Comparison of ENCODE assay signal across 34 cellular contexts in the genomic region with DNA sequence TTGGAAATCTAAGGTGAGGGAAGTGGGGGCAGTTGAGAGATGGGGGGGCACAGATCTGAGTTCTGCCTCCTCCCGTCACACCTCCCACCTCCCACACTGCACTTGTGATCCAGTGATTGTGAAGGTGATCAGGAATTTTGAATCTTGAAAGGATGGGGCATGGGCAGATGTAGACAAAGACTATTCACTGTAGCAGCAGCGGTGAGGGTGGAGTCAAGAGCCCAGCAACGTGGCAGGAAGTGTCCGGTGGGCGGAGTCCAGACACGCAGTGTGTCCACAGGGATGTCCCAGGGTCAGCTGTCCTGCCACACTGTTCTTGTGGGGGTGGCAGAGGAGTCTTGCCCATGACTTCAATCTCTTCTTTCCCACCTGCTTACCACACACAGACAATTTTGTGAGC.
"Had no signal": no experiment of that assay in that cellular context is flagged by ENCODE, and none has a peak within 500 bp of the region (broad histone marks: within the 10 kb centered on the region; RNA-seq: fewer than 3 reads in every experiment).

No MANE protein-coding gene starts in this region.

- H3K4me2 ChIP-seq: KMS-11, SK-N-SH had no signal

- H3K27me3 Mint-ChIP-seq: activated CD4-positive, alpha-beta memory T cell treated with anti-CD3 and anti-CD28 coated beads, Interleukin-2, amount 10 ng/mL, durations not matched to agents 7 days and 5 days; activated CD8-positive, alpha-beta memory T cell treated with anti-CD3 and anti-CD28 coated beads, Interleukin-2, amount 10 ng/mL, durations not matched to agents 7 days and 5 days; activated naive CD8-positive, alpha-beta T cell; activated naive CD8-positive, alpha-beta T cell treated with anti-CD3 and anti-CD28 coated beads, Interleukin-2, amount 50 U/mL, for 24 hours; brain had no signal

- H3K4me3 Mint-ChIP-seq: activated CD4-positive, alpha-beta memory T cell treated with anti-CD3 and anti-CD28 coated beads, Interleukin-2, amount 10 ng/mL, durations not matched to agents 7 days and 5 days; activated CD8-positive, alpha-beta memory T cell treated with anti-CD3 and anti-CD28 coated beads, Interleukin-2, amount 10 ng/mL, durations not matched to agents 7 days and 5 days; activated naive CD4-positive, alpha-beta T cell treated with anti-CD3 and anti-CD28 coated beads, Interleukin-2, amount 10 ng/mL, durations not matched to agents 7 days and 5 days; activated naive CD8-positive, alpha-beta T cell; activated naive CD8-positive, alpha-beta T cell treated with anti-CD3 and anti-CD28 coated beads, Interleukin-2, amount 50 U/mL, for 24 hours; brain; T-cell had no signal

- H3K27ac ChIP-seq: KMS-11, SJCRH30, VCaP had no signal

- H3K9me3 Mint-ChIP-seq: activated CD4-positive, alpha-beta memory T cell treated with anti-CD3 and anti-CD28 coated beads, Interleukin-2, amount 10 ng/mL, durations not matched to agents 7 days and 5 days; activated naive CD4-positive, alpha-beta T cell treated with anti-CD3 and anti-CD28 coated beads, Interleukin-2, amount 10 ng/mL, durations not matched to agents 7 days and 5 days; activated naive CD8-positive, alpha-beta T cell treated with anti-CD3 and anti-CD28 coated beads, Interleukin-2, amount 50 U/mL, for 24 hours; brain; T-cell had no signal

- H3K36me3 ChIP-seq: SJCRH30 had no signal

- DNase-seq: activated CD4-positive, alpha-beta memory T cell treated with anti-CD3 and anti-CD28 coated beads, Interleukin-2, amount 10 ng/mL, durations not matched to agents 7 days and 5 days; activated CD4-positive, alpha-beta T cell treated with anti-CD3 and anti-CD28 coated beads for 1 hour; activated CD4-positive, alpha-beta T cell treated with anti-CD3 and anti-CD28 coated beads for 48 hours; activated CD4-positive, CD25-positive, alpha-beta regulatory T cell; activated CD8-positive, alpha-beta memory T cell treated with anti-CD3 and anti-CD28 coated beads for 24 hours; activated CD8-positive, alpha-beta memory T cell treated with anti-CD3 and anti-CD28 coated beads, Interleukin-2, amount 10 ng/mL, durations not matched to agents 7 days and 5 days; activated CD8-positive, alpha-beta memory T cell treated with anti-CD3 and anti-CD28 coated beads, Interleukin-2, amount 50 U/mL, for 48 hours; activated effector memory CD4-positive, alpha-beta T cell treated with Interleukin-2 at 50 U/mL for 16 hours; activated naive CD4-positive, alpha-beta T cell treated with anti-CD3 and anti-CD28 coated beads, Interleukin-2, amount 10 ng/mL, durations not matched to agents 7 days and 5 days; activated naive CD8-positive, alpha-beta T cell treated with anti-CD3 and anti-CD28 coated beads, Interleukin-2, amount 50 U/mL, for 24 hours; activated T-cell treated with anti-CD3 and anti-CD28 coated beads, Interleukin-2, amount 50 U/mL, for 48 hours; anterior cingulate cortex; central memory CD4-positive, alpha-beta T cell; MM.1S; MV-4-11; NCI-H1092; NCI-H1417; NCI-H146; NCI-H187; NCI-H2029 treated with DMSO at 0.1 percent for 48 hours; NCI-H2107; NCI-H2171; NCI-H510A treated with DMSO at 0.1 percent for 48 hours; SHP77; SJCRH30; SK-N-SH; T-cell; T-helper 2 cell; T-helper 9 cell had no signal

- H3K9ac ChIP-seq: KMS-11, SK-N-SH had no signal

- ATAC-seq: activated CD8-positive, alpha-beta memory T cell treated with anti-CD3 and anti-CD28 coated beads, Interleukin-2, amount 10 ng/mL, durations not matched to agents 7 days and 5 days; activated naive CD8-positive, alpha-beta T cell treated with anti-CD3 and anti-CD28 coated beads, Interleukin-2, amount 50 U/mL, for 24 hours; Panc1; T-cell had no signal

- H3K36me3 Mint-ChIP-seq: activated CD8-positive, alpha-beta memory T cell treated with anti-CD3 and anti-CD28 coated beads, Interleukin-2, amount 10 ng/mL, durations not matched to agents 7 days and 5 days; activated naive CD4-positive, alpha-beta T cell treated with anti-CD3 and anti-CD28 coated beads, Interleukin-2, amount 10 ng/mL, durations not matched to agents 7 days and 5 days; activated naive CD8-positive, alpha-beta T cell; brain; T-cell had no signal

- H3K4me3 ChIP-seq: SJCRH30 had no signal

- H3K4me1 Mint-ChIP-seq: activated CD4-positive, alpha-beta memory T cell treated with anti-CD3 and anti-CD28 coated beads, Interleukin-2, amount 10 ng/mL, durations not matched to agents 7 days and 5 days; activated CD8-positive, alpha-beta memory T cell treated with anti-CD3 and anti-CD28 coated beads, Interleukin-2, amount 10 ng/mL, durations not matched to agents 7 days and 5 days; activated naive CD4-positive, alpha-beta T cell treated with anti-CD3 and anti-CD28 coated beads, Interleukin-2, amount 10 ng/mL, durations not matched to agents 7 days and 5 days; activated naive CD8-positive, alpha-beta T cell treated with anti-CD3 and anti-CD28 coated beads, Interleukin-2, amount 50 U/mL, for 24 hours; T-cell had no signal

- H3K27me3 ChIP-seq: SJCRH30 had no signal

- H3K27ac Mint-ChIP-seq: activated CD4-positive, alpha-beta memory T cell treated with anti-CD3 and anti-CD28 coated beads, Interleukin-2, amount 10 ng/mL, durations not matched to agents 7 days and 5 days; activated CD8-positive, alpha-beta memory T cell treated with anti-CD3 and anti-CD28 coated beads, Interleukin-2, amount 10 ng/mL, durations not matched to agents 7 days and 5 days; activated naive CD4-positive, alpha-beta T cell treated with anti-CD3 and anti-CD28 coated beads, Interleukin-2, amount 10 ng/mL, durations not matched to agents 7 days and 5 days; activated naive CD8-positive, alpha-beta T cell; activated naive CD8-positive, alpha-beta T cell treated with anti-CD3 and anti-CD28 coated beads, Interleukin-2, amount 50 U/mL, for 24 hours; T-cell had no signal

- H3K9me3 ChIP-seq: SJCRH30, SK-N-SH had no signal

- H3K4me1 ChIP-seq: SJCRH30 had no signal
